1 cellular context compared by ENCODE assay signal in the genomic region with DNA sequence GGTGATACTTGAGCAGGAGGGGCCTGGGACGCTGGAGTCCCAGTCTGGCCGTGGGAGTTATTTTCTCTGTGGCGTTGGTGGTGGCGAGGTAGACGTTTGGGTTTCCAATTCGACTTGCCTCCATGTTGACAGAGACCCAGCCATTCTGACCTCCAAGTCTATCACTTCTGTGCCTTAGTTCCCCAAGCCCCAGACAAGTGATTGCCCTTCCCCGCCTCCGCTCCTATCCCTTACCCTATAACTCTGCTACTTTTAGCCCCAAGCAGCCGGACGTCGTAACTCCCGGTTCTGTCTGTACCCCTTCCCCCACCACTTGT.
A peak's percentile ranks its signal among the peaks of the same experiment; 100 is the strongest.
TF ChIP-seq lines count a peak whose summit lies in the region.

No MANE protein-coding gene starts in this region.

TF ChIP-seq in H1, 55 proteins besides CTCF, POLR2A, EP300 and RAD21:
- TF ChIP-seq KDM4A (IDR thresholded peaks at IDR 0.05; ENCODE audit: low read depth, low read length, severe bottlenecking), result no peak
- TF ChIP-seq SAP30 (IDR thresholded peaks at IDR 0.05; ENCODE audit: insufficient read depth, insufficient replicate concordance, low read length), result peak; percentile 13
